Comparison of ENCODE assay signal across 7 cellular contexts in genomic region chr13:112690242-112690943, GRCh38. TPM values are rescaled to one million over a fixed set of nuclear protein-coding genes. Genes with fewer than 3 reads are reported as not detected.
DNase-seq lines count a peak whose midpoint lies in the region; ATAC-seq, FAIRE-seq and TF ChIP-seq lines count a peak whose summit lies in the region.

No MANE protein-coding gene starts in this region.

- H3K9me3 Mint-ChIP-seq in activated CD4-positive, alpha-beta T cell treated with anti-CD3 and anti-CD28 coated beads, Interleukin-2, amount 10 ng/mL, durations not matched to agents 7 days and 5 days, result no peaks in the 10 kb centered on the region
- no peaks in the 10 kb centered on the region for H3K9me3 Mint-ChIP-seq in naive thymus-derived CD4-positive, alpha-beta T cell

- H3K9me3 ChIP-seq in esophagus (ENCODE audit: control insufficient read depth in 2 of 2, insufficient read depth in 1 of 2, low read depth in 1 of 2, low read length in 1 of 2) (no peaks in the 10 kb centered on the region), uterus (no peaks in the 10 kb centered on the region)
- no peaks in the 10 kb centered on the region for H3K9me3 ChIP-seq in naive thymus-derived CD4-positive, alpha-beta T cell (ENCODE audit: control insufficient read depth in 2 of 3, low read length in 3 of 3)

- peaks cover 59% of the 10 kb centered on the region for H3K4me1 Mint-ChIP-seq in activated CD4-positive, alpha-beta T cell treated with anti-CD3 and anti-CD28 coated beads, Interleukin-2, amount 10 ng/mL, durations not matched to agents 7 days and 5 days
- H3K4me1 Mint-ChIP-seq in naive thymus-derived CD4-positive, alpha-beta T cell, result peaks cover 40 to 63% (median 58%) of the 10 kb centered on the region in 7 donors

- H3K36me3 ChIP-seq in esophagus (ENCODE audit: control insufficient read depth in 2 of 2, insufficient read depth in 2 of 2, low read length in 1 of 2) (no peaks in the 10 kb centered on the region), uterus (no peaks in the 10 kb centered on the region)
- H3K36me3 ChIP-seq in naive thymus-derived CD4-positive, alpha-beta T cell (ENCODE audit: control insufficient read depth in 2 of 3, insufficient read depth in 3 of 3, low read length in 3 of 3), result peaks cover 0 to 2% (median 0%) of the 10 kb centered on the region in 3 experiments

- peaks cover 12% of the 10 kb centered on the region for H3K36me3 Mint-ChIP-seq in activated CD4-positive, alpha-beta T cell treated with anti-CD3 and anti-CD28 coated beads, Interleukin-2, amount 10 ng/mL, durations not matched to agents 7 days and 5 days (ENCODE audit: low read depth)
- H3K36me3 Mint-ChIP-seq in naive thymus-derived CD4-positive, alpha-beta T cell, result peaks cover 0 to 3% (median 0%) of the 10 kb centered on the region in 5 donors

- CTCF ChIA-PET in activated CD4-positive, alpha-beta T cell treated with anti-CD3 and anti-CD28 coated beads, Interleukin-2, amount 10 ng/mL, durations not matched to agents 7 days and 5 days (lab: Charles Lee), result interaction anchor here (0.6 to 0.7 kb wide), 3 partner anchors 142 to 1217 kb away, joined by 3 to 6 read pairs (median 4); no protein-coding TSS in a partner anchor
- CTCF ChIA-PET in naive thymus-derived CD4-positive, alpha-beta T cell (lab: Charles Lee), result no interaction called here

- H3K4me3 Mint-ChIP-seq in activated CD4-positive, alpha-beta T cell treated with anti-CD3 and anti-CD28 coated beads, Interleukin-2, amount 10 ng/mL, durations not matched to agents 7 days and 5 days, result peak overlapping the region; percentile 84
- H3K4me3 Mint-ChIP-seq in naive thymus-derived CD4-positive, alpha-beta T cell, result peak overlapping the region; percentile 79 to 96 (median 92)

- H3K27me3 ChIP-seq in esophagus (ENCODE audit: control insufficient read depth in 1 of 2, insufficient read depth in 2 of 2, low read length in 2 of 2) (no peaks in the 10 kb centered on the region), uterus (no peaks in the 10 kb centered on the region)
- H3K27me3 ChIP-seq in naive thymus-derived CD4-positive, alpha-beta T cell (ENCODE audit: control insufficient read depth in 2 of 2, insufficient read depth in 2 of 2, low read length in 2 of 2), result no peaks in the 10 kb centered on the region

- ATAC-seq in GM21528 (IDR thresholded peaks at IDR 0.05; ENCODE audit: low FRiP score, unreplicated experiment), result peak; percentile 40
- ATAC-seq in naive thymus-derived CD4-positive, alpha-beta T cell, result peak; percentile 5

- H3K4me1 ChIP-seq in esophagus (ENCODE audit: control insufficient read depth in 2 of 2, insufficient read depth in 2 of 2, low read length in 1 of 2) (peaks cover 4 to 10% of the 10 kb centered on the region in 2 donors), uterus (no peaks in the 10 kb centered on the region)
- H3K4me1 ChIP-seq in naive thymus-derived CD4-positive, alpha-beta T cell (ENCODE audit: control insufficient read depth in 2 of 2, insufficient read depth in 2 of 2, low read length in 2 of 2), result peaks cover 15 to 26% of the 10 kb centered on the region in 2 donors

- POLR2A ChIA-PET in activated CD4-positive, alpha-beta T cell treated with anti-CD3 and anti-CD28 coated beads, Interleukin-2, amount 10 ng/mL, durations not matched to agents 7 days and 5 days (lab: Charles Lee), result no interaction called here
- POLR2A ChIA-PET in naive thymus-derived CD4-positive, alpha-beta T cell (lab: Charles Lee), result interaction anchor here (1.3 kb wide), 1 partner anchor 101 kb away, joined by 3 read pairs; no protein-coding TSS in a partner anchor

- intact Hi-C loops in naive thymus-derived CD4-positive, alpha-beta T cell (cut with micrococcal nuclease), result loop anchor here (2.0 to 10.0 kb wide), 5 partner anchors 50 to 1773 kb away; partner anchors contain the start of genes ANKRD10 (in 1 of the 2), CUL4A (in 1 of the 2), LAMP1 (in 1 of the 2) and PCID2 (in 1 of the 2)
- intact Hi-C loops in uterus (cut with DNase I; ENCODE audit: low total_unique reads), result no loop called here

- 1% methylated on average over 55 to 85 of the region's 85 CpGs for WGBS in esophagus, 2 donors

- no peak for TF ChIP-seq CTCF in GM12864 (IDR thresholded peaks at IDR 0.05; ENCODE audit: low read depth, low read length, missing control alignments)
- no peak for TF ChIP-seq CTCF in uterus (IDR thresholded peaks at IDR 0.05)

- no peak for TF ChIP-seq POLR2A in uterus (IDR thresholded peaks at IDR 0.05)

- FAIRE-seq in HTR-8/SVneo (lab: Jason Lieb, UNC), result no peak

- no peaks in the 10 kb centered on the region for H3K27me3 Mint-ChIP-seq in activated CD4-positive, alpha-beta T cell treated with anti-CD3 and anti-CD28 coated beads, Interleukin-2, amount 10 ng/mL, durations not matched to agents 7 days and 5 days
- H3K27me3 Mint-ChIP-seq in naive thymus-derived CD4-positive, alpha-beta T cell, result no peaks in the 10 kb centered on the region

- H3K27ac ChIP-seq in esophagus (ENCODE audit: low read depth in 2 of 2, low read length in 1 of 2) (peak overlapping the region; percentile 83 to 94), uterus (peak overlapping the region; percentile 92 to 94)
- peak overlapping the region; percentile 88 for H3K27ac ChIP-seq in naive thymus-derived CD4-positive, alpha-beta T cell (ENCODE audit: low read depth, low read length)

- DNase-seq in GM12864 (ENCODE audit: low read depth), result no peak
- DNase-seq in HTR-8/SVneo (ENCODE audit: insufficient read length, low spot score), result peak; percentile 17
- DNase-seq in activated CD4-positive, alpha-beta T cell treated with anti-CD3 and anti-CD28 coated beads, Interleukin-2, amount 10 ng/mL, durations not matched to agents 7 days and 5 days, result peak; percentile 35
- peak in 8 of 9 donors; percentile 15 to 51 (median 36) for DNase-seq in naive thymus-derived CD4-positive, alpha-beta T cell
- DNase-seq in uterus, result peak; percentile 42 to 51

- H3K4me3 ChIP-seq in GM12864 (ENCODE audit: low read depth, low read length) (peak overlapping the region; percentile 81), esophagus (ENCODE audit: low read depth in 1 of 2, low read length in 2 of 2) (peak overlapping the region; percentile 71 to 83), uterus (peak overlapping the region; percentile 64 to 67)
- peak overlapping the region; percentile 78 for H3K4me3 ChIP-seq in naive thymus-derived CD4-positive, alpha-beta T cell (ENCODE audit: low read length)

- peak overlapping the region; percentile 87 for H3K27ac Mint-ChIP-seq in activated CD4-positive, alpha-beta T cell treated with anti-CD3 and anti-CD28 coated beads, Interleukin-2, amount 10 ng/mL, durations not matched to agents 7 days and 5 days
- peak overlapping the region; percentile 42 to 85 (median 73) for H3K27ac Mint-ChIP-seq in naive thymus-derived CD4-positive, alpha-beta T cell

RNA-seq across cellular contexts. Expression of gene ATP11A, which starts 0.6 kb away (rescaled TPM):
- 10 to 100 TPM; 63.1 to 68.4 TPM for total RNA-seq in activated CD4-positive, alpha-beta T cell treated with anti-CD3 and anti-CD28 coated beads, Interleukin-2, amount 10 ng/mL, durations not matched to agents 7 days and 5 days
- 1 to 10 TPM; 4.2 to 6.7 TPM for polyA plus RNA-seq in esophagus
- total RNA-seq in naive thymus-derived CD4-positive, alpha-beta T cell, result 100 to 1,000 TPM in 1 of 5 experiments, 10 to 100 TPM in 4; 45.0 to 111 (median 79.8) TPM
- 1 to 10 TPM; 4.3 to 6.1 TPM for polyA plus RNA-seq in naive thymus-derived CD4-positive, alpha-beta T cell
- total RNA-seq in uterus, result 100 to 1,000 TPM in 1 of 4 donors, 10 to 100 TPM in 3; 12.8 to 149 (median 22.8) TPM
